8 cellular contexts compared by ENCODE assay signal in the genomic region with DNA sequence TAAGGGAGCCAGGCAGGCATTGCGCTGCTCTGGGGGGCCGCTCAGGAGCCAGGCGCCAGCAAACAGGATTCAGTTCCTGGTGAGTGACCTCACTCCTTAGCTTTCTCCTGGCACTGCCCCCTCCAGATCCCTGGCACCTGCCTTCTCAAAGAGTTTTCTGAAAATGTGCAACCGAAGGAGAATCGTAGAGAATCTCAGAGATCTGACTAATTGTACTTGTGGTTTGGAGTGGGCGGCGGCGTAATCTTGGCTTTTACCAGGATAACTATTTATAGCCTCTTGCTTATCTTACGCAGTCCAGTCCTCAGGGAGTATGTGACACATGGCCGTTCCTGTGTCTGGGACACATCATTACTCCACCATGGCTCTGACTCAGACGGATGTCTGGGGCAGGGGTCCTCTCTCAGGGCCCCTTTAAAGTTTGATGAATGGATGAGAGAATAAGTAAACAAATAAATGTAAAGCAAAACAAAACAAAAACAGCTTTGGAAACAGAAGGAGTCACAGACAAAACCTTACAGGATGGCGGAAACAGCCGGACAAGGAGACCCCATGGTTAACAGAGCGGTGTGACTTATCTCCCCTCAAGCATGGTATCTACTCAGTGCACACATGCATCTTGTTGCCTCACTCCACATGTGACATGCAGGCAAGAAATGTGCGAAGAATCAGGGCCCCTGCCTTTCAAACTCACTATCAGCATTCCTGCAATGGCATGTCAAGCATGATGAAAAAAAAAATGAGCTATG.
DNase-seq lines count a peak whose midpoint lies in the region; ATAC-seq and TF ChIP-seq lines count a peak whose summit lies in the region.

No MANE protein-coding gene starts in this region.

- CTCF ChIA-PET in AG04450 (lab: Charles Lee), result interaction anchor here (0.6 to 1.6 kb wide), 4 partner anchors 43 to 337 kb away, joined by 3 to 5 read pairs (median 4); no protein-coding TSS in a partner anchor

- DNase-seq in AG04450 (ENCODE audit: low read depth, low spot score), result peak; percentile 89
- DNase-seq in UCSD-AML1 (lab: John Stamatoyannopoulos, UW; ENCODE audit: unreplicated experiment), result peak; percentile 37
- no peak for DNase-seq in right atrium auricular region (ENCODE audit: low spot score)
- peak; percentile 74 for DNase-seq in stromal cell of bone marrow (ENCODE audit: low read depth)
- DNase-seq in occipital lobe (lab: John Stamatoyannopoulos, UW), result no peak
- DNase-seq in hypothalamus (lab: John Stamatoyannopoulos, UW), result no peak

- H3K4me1 ChIP-seq in right atrium auricular region, result peaks cover 0 to 70% of the 10 kb centered on the region in 2 donors

- peak overlapping the region; percentile 17; the same call in 1 of the 2 replicates for H3K4me3 ChIP-seq in AG04450 (ENCODE audit: low read depth, low read length)
- H3K4me3 ChIP-seq in right atrium auricular region, result no peak overlapping the region

- H3K27me3 ChIP-seq in AG04450 (ENCODE audit: control insufficient read depth, insufficient read depth, low read length), result no peaks in the 10 kb centered on the region
- no peaks in the 10 kb centered on the region for H3K27me3 ChIP-seq in right atrium auricular region

- POLR2A ChIA-PET in AG04450 (lab: Yijun Ruan, JAX), result interaction anchor here (0.7 to 3.1 kb wide), 16 partner anchors 11 to 459 kb away, joined by 3 to 39 read pairs (median 5); no protein-coding TSS in a partner anchor

- TF ChIP-seq CTCF in AG04450 (IDR thresholded peaks at IDR 0.05; ENCODE audit: low read depth, low read length), result no peak
- no peak for TF ChIP-seq CTCF in right atrium auricular region (IDR thresholded peaks at IDR 0.05)

- ATAC-seq in HG02870 (IDR thresholded peaks at IDR 0.05; ENCODE audit: unreplicated experiment) (peak; percentile 27), HG02840 (IDR thresholded peaks at IDR 0.05; ENCODE audit: low FRiP score, unreplicated experiment) (no peak)

- peak overlapping the region; percentile 99 for H3K27ac ChIP-seq in AG04450 (ENCODE audit: low read depth, low read length)
- H3K27ac ChIP-seq in right atrium auricular region, result peak overlapping the region; percentile 77 to 87

- H3K9me3 ChIP-seq in AG04450 (ENCODE audit: control insufficient read depth, insufficient read depth, low read length) (no peaks in the 10 kb centered on the region), right atrium auricular region (no peaks in the 10 kb centered on the region)

- H3K36me3 ChIP-seq in right atrium auricular region, result no peaks in the 10 kb centered on the region

Comparison
In these comparisons a context has a peak if more than half of its experiments do, and no peak if none do; other contexts are left out.
1. DNase-seq: peak in AG04450 (single experiment), UCSD-AML1 (single experiment) and stromal cell of bone marrow (single experiment); none in right atrium auricular region (single experiment), occipital lobe (single experiment) and hypothalamus (0 of 51).